In the genomic region with DNA sequence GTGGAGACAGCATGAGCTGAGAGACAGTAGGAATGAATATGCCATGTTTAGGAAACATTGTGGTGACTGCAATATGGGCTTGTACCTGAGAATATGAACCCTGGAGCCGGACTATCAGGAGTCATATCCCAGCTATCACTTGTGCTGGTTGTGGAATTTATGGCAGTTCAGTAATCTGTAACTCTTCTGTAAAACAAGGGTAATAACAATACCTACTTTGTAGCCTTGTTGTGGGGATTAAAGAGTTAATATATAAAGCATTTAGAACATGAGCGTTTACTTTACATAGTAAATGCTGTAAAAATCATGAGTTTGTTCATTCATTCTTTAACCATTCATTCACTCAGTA, we compare ENCODE assay signal across 1 cellular context.
TF ChIP-seq lines count a peak whose summit lies in the region.

No MANE protein-coding gene starts in this region.

TF ChIP-seq in GM23338, 12 proteins besides CTCF, POLR2A, EP300 and RAD21 (continued from another document):
- TF ChIP-seq, protein P1, sequence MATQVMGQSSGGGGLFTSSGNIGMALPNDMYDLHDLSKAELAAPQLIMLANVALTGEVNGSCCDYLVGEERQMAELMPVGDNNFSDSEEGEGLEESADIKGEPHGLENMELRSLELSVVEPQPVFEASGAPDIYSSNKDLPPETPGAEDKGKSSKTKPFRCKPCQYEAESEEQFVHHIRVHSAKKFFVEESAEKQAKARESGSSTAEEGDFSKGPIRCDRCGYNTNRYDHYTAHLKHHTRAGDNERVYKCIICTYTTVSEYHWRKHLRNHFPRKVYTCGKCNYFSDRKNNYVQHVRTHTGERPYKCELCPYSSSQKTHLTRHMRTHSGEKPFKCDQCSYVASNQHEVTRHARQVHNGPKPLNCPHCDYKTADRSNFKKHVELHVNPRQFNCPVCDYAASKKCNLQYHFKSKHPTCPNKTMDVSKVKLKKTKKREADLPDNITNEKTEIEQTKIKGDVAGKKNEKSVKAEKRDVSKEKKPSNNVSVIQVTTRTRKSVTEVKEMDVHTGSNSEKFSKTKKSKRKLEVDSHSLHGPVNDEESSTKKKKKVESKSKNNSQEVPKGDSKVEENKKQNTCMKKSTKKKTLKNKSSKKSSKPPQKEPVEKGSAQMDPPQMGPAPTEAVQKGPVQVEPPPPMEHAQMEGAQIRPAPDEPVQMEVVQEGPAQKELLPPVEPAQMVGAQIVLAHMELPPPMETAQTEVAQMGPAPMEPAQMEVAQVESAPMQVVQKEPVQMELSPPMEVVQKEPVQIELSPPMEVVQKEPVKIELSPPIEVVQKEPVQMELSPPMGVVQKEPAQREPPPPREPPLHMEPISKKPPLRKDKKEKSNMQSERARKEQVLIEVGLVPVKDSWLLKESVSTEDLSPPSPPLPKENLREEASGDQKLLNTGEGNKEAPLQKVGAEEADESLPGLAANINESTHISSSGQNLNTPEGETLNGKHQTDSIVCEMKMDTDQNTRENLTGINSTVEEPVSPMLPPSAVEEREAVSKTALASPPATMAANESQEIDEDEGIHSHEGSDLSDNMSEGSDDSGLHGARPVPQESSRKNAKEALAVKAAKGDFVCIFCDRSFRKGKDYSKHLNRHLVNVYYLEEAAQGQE (IDR thresholded peaks at IDR 0.05; ENCODE audit: unreplicated experiment): no peak
- TF ChIP-seq STAT1 (IDR thresholded peaks at IDR 0.05; ENCODE audit: unreplicated experiment): no peak
- no peak for TF ChIP-seq ZNF114 (CRISPR knock-in tag; IDR thresholded peaks at IDR 0.05)
- no peak for TF ChIP-seq JUNB (IDR thresholded peaks at IDR 0.05; ENCODE audit: unreplicated experiment)
- TF ChIP-seq EZH2phosphoT487 (IDR thresholded peaks at IDR 0.05; ENCODE audit: unreplicated experiment): no peak
- TF ChIP-seq NANOG (IDR thresholded peaks at IDR 0.05; ENCODE audit: borderline replicate concordance): no peak
- TF ChIP-seq, protein P2, sequence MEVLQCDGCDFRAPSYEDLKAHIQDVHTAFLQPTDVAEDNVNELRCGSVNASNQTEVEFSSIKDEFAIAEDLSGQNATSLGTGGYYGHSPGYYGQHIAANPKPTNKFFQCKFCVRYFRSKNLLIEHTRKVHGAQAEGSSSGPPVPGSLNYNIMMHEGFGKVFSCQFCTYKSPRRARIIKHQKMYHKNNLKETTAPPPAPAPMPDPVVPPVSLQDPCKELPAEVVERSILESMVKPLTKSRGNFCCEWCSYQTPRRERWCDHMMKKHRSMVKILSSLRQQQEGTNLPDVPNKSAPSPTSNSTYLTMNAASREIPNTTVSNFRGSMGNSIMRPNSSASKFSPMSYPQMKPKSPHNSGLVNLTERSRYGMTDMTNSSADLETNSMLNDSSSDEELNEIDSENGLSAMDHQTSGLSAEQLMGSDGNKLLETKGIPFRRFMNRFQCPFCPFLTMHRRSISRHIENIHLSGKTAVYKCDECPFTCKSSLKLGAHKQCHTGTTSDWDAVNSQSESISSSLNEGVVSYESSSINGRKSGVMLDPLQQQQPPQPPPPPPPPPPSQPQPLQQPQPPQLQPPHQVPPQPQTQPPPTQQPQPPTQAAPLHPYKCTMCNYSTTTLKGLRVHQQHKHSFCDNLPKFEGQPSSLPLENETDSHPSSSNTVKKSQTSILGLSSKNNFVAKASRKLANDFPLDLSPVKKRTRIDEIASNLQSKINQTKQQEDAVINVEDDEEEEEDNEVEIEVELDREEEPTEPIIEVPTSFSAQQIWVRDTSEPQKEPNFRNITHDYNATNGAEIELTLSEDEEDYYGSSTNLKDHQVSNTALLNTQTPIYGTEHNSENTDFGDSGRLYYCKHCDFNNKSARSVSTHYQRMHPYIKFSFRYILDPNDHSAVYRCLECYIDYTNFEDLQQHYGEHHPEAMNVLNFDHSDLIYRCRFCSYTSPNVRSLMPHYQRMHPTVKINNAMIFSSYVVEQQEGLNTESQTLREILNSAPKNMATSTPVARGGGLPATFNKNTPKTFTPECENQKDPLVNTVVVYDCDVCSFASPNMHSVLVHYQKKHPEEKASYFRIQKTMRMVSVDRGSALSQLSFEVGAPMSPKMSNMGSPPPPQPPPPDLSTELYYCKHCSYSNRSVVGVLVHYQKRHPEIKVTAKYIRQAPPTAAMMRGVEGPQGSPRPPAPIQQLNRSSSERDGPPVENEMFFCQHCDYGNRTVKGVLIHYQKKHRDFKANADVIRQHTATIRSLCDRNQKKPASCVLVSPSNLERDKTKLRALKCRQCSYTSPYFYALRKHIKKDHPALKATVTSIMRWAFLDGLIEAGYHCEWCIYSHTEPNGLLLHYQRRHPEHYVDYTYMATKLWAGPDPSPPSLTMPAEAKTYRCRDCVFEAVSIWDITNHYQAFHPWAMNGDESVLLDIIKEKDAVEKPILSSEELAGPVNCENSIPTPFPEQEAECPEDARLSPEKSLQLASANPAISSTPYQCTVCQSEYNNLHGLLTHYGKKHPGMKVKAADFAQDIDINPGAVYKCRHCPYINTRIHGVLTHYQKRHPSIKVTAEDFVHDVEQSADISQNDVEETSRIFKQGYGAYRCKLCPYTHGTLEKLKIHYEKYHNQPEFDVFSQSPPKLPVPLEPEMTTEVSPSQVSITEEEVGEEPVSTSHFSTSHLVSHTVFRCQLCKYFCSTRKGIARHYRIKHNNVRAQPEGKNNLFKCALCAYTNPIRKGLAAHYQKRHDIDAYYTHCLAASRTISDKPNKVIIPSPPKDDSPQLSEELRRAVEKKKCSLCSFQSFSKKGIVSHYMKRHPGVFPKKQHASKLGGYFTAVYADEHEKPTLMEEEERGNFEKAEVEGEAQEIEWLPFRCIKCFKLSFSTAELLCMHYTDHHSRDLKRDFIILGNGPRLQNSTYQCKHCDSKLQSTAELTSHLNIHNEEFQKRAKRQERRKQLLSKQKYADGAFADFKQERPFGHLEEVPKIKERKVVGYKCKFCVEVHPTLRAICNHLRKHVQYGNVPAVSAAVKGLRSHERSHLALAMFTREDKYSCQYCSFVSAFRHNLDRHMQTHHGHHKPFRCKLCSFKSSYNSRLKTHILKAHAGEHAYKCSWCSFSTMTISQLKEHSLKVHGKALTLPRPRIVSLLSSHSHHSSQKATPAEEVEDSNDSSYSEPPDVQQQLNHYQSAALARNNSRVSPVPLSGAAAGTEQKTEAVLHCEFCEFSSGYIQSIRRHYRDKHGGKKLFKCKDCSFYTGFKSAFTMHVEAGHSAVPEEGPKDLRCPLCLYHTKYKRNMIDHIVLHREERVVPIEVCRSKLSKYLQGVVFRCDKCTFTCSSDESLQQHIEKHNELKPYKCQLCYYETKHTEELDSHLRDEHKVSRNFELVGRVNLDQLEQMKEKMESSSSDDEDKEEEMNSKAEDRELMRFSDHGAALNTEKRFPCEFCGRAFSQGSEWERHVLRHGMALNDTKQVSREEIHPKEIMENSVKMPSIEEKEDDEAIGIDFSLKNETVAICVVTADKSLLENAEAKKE (CRISPR knock-in tag; IDR thresholded peaks at IDR 0.05): no peak
- no peak for TF ChIP-seq ZNF331 (CRISPR knock-in tag; IDR thresholded peaks at IDR 0.05; ENCODE audit: low read depth)
- TF ChIP-seq EZH2 (IDR thresholded peaks at IDR 0.05; ENCODE audit: low read depth, unreplicated experiment): no peak
- TF ChIP-seq CREB1 (CRISPR knock-in tag; IDR thresholded peaks at IDR 0.05; ENCODE audit: low read depth): no peak
- TF ChIP-seq, protein P3, sequence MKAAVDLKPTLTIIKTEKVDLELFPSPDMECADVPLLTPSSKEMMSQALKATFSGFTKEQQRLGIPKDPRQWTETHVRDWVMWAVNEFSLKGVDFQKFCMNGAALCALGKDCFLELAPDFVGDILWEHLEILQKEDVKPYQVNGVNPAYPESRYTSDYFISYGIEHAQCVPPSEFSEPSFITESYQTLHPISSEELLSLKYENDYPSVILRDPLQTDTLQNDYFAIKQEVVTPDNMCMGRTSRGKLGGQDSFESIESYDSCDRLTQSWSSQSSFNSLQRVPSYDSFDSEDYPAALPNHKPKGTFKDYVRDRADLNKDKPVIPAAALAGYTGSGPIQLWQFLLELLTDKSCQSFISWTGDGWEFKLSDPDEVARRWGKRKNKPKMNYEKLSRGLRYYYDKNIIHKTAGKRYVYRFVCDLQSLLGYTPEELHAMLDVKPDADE (IDR thresholded peaks at IDR 0.05): no peak
TF ChIP-seq in GM23338: peak in this region for 0.
